Comparison of ENCODE assay signal across 9 cellular contexts in the genomic region with DNA sequence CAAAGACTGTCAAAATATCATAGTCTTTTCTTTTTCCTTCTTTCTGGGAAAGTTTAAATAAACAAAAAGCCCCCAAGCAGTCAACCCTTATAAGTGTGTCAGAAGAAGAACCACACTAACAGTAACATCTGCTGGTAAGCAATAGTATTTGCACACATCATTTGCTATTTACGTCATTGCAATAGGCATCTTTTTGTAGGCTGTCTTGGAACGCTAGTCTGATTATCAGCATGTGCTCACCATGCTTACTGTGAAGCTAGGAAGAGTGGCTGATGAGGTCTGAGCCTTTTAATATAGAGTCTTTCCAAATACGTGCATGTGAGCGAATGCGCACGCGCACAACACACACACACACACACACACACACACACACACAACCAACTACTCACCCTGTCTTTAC.
"Had no signal": no experiment of that assay in that cellular context is flagged by ENCODE, and none has a peak within 500 bp of the region (broad histone marks: within the 10 kb centered on the region; RNA-seq: fewer than 3 reads in every experiment).

No MANE protein-coding gene starts in this region.

- H3K4me1 ChIP-seq: HAP-1 had no signal

- H3K4me3 Mint-ChIP-seq: GM23338, H9, HFFc6 had no signal

- H3K4me2 ChIP-seq: GM23338 had no signal

- H3K9ac ChIP-seq: GM23248 had no signal

- DNase-seq: GM23248, GOT3, H7, H9, HCEC 1CT, HFFc6 had no signal

- H2AFZ ChIP-seq: GM23248, GM23338 had no signal

- H3K9me3 Mint-ChIP-seq: H9 had no signal

- H3K9me3 ChIP-seq: HAP-1 had no signal

- H3K4me3 ChIP-seq: GM23248, GM23338, HAP-1 had no signal

- H3K27ac Mint-ChIP-seq: GM23338, H9, HFFc6 had no signal

- ATAC-seq: GM23338, HCT116 had no signal

- H3K27ac ChIP-seq: GM23248 had no signal

- H3K36me3 ChIP-seq: HAP-1 had no signal

- H3K4me1 Mint-ChIP-seq: GM23338 had no signal
